ENCODE assay signal across 8 cellular contexts in genomic region chr4:183987529-183987946, GRCh38.
DNase-seq lines count a peak whose midpoint lies in the region; ATAC-seq and TF ChIP-seq lines count a peak whose summit lies in the region.

No MANE protein-coding gene starts in this region.

- CTCF ChIA-PET in RWPE1 (lab: Yijun Ruan, JAX): no interaction called here

- H3K4me1 ChIP-seq in gastroesophageal sphincter: peaks cover 0 to 25% (median 5%) of the 10 kb centered on the region in 3 donors
- H3K4me1 ChIP-seq in osteoblast (ENCODE audit: insufficient read depth, low read length): peaks cover 14% of the 10 kb centered on the region

- H3K27me3 ChIP-seq in gastroesophageal sphincter (no peaks in the 10 kb centered on the region), osteoblast (ENCODE audit: insufficient read depth, low read length) (no peaks in the 10 kb centered on the region)

- peak; percentile 81 for ATAC-seq in gastroesophageal sphincter
- ATAC-seq in HG03457 (IDR thresholded peaks at IDR 0.05; ENCODE audit: unreplicated experiment): no peak
- no peak for ATAC-seq in GM18519 (IDR thresholded peaks at IDR 0.05; ENCODE audit: low FRiP score, unreplicated experiment)
- ATAC-seq in GM18858 (IDR thresholded peaks at IDR 0.05; ENCODE audit: unreplicated experiment): no peak

- H3K9me3 ChIP-seq in gastroesophageal sphincter: no peaks in the 10 kb centered on the region
- H3K9me3 ChIP-seq in osteoblast (ENCODE audit: low read depth, low read length): no peaks in the 10 kb centered on the region

- peak; percentile 28 for DNase-seq in GM04504 (ENCODE audit: low read depth)
- peak; percentile 89 for DNase-seq in RWPE1 (ENCODE audit: low spot score)
- DNase-seq in osteoblast (ENCODE audit: insufficient read length, low spot score, missing footprints): peak; percentile 76
- no peak for DNase-seq in activated T-cell treated with anti-CD3 and anti-CD28 coated beads, Interleukin-2, amount 50 U/mL, for 48 hours

- WGBS in gastroesophageal sphincter (ENCODE audit: low coverage in 1 of 2), 2 donors: 21% methylated on average over 4 of the region's 22 CpGs; no CpG with 5 or more reads in 1 of the 2 donors

- H3K4me3 ChIP-seq in gastroesophageal sphincter (peak overlapping the region; percentile 23 to 48), osteoblast (ENCODE audit: insufficient read depth, low read length) (peak overlapping the region; percentile 59)

- H3K79me2 ChIP-seq in osteoblast (ENCODE audit: insufficient read depth, low read length): no peaks in the 10 kb centered on the region

- no peak for TF ChIP-seq POLR2A in gastroesophageal sphincter (IDR thresholded peaks at IDR 0.05)

- peak overlapping the region; percentile 93 for H3K27ac ChIP-seq in RWPE1
- H3K27ac ChIP-seq in gastroesophageal sphincter: peak overlapping the region; percentile 39 to 83 (median 78)
- peak overlapping the region; percentile 30 for H3K27ac ChIP-seq in osteoblast (ENCODE audit: low read depth, low read length)

- peak overlapping the region; percentile 78 for H3K4me2 ChIP-seq in osteoblast (ENCODE audit: insufficient read depth, low read length)

- no peak for TF ChIP-seq EP300 in gastroesophageal sphincter (IDR thresholded peaks at IDR 0.05)

- POLR2A ChIA-PET in RWPE1 (lab: Yijun Ruan, JAX; ENCODE audit: low non-redundant PET): no interaction called here

- H4K20me1 ChIP-seq in osteoblast (ENCODE audit: insufficient read depth, low read length): no peaks in the 10 kb centered on the region

- H3K36me3 ChIP-seq in gastroesophageal sphincter: no peaks in the 10 kb centered on the region
- H3K36me3 ChIP-seq in osteoblast (ENCODE audit: insufficient read depth, low read length): no peaks in the 10 kb centered on the region

- peak overlapping the region; percentile 65 for H2AFZ ChIP-seq in osteoblast (ENCODE audit: low read length)

- no peak for TF ChIP-seq CTCF in RWPE1 (conservative IDR thresholded peaks at IDR 0.05; ENCODE audit: low read depth)
- no peak for TF ChIP-seq CTCF in gastroesophageal sphincter (IDR thresholded peaks at IDR 0.05)
- no peak for TF ChIP-seq CTCF in osteoblast (IDR thresholded peaks at IDR 0.05; ENCODE audit: extremely low read depth, low read depth, low read length)

Comparison
In these comparisons a context has a peak if more than half of its experiments do, and no peak if none do; other contexts are left out.
1. DNase-seq: peak in GM04504 (single experiment), RWPE1 (single experiment) and osteoblast (single experiment); none in activated T-cell treated with anti-CD3 and anti-CD28 coated beads, Interleukin-2, amount 50 U/mL, for 48 hours (0 of 2).
2. H3K27ac ChIP-seq: peak in every context shown above with its lines; median percentile 93 in RWPE1; 78 in gastroesophageal sphincter; 30 in osteoblast.